Comparison of ENCODE assay signal across 1 cellular context in genomic region chr17:64262125-64262421, GRCh38.
TF ChIP-seq lines count a peak whose summit lies in the region.

No MANE protein-coding gene starts in this region.

TF ChIP-seq in K562, 482 proteins besides CTCF, POLR2A, EP300 and RAD21 (continued from another document):
- 0 out of 2 replicates have a peak, but pooled peaks have one; percentile 2 for TF ChIP-seq ARID4B (CRISPR knock-in tag; IDR thresholded peaks at IDR 0.05)
TF ChIP-seq in K562: peak in this region for 10.
